8 cellular contexts compared by ENCODE assay signal in the genomic region with DNA sequence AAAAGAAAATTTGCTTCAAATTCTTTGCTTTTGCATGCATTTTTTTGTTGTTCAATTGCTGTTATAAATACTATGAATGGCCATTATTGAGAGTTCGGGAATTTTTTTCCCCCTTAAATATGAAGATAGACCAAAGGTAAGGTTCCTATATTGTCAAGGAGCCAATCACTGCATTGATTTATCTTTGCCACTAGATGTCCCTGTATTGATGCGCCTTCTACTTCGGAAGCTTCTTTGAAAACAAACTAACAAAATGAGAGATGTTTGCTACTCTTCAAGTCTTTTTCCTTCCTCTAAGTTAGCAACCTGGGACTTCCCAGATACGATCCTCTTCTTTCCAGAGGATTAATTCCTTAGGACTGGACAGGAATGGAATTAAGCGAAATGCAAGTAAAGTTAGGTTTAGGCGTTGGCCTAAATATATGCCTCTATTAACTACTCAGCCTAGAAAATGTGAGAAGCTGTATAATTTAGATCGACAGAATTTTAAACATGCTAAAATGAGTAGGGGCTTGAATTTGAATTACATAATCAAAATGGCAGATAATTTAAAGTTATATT.
DNase-seq lines count a peak whose midpoint lies in the region; ATAC-seq, FAIRE-seq and TF ChIP-seq lines count a peak whose summit lies in the region.

No MANE protein-coding gene starts in this region.

- peak; percentile 69 for ATAC-seq in GM21526 (IDR thresholded peaks at IDR 0.05; ENCODE audit: low FRiP score, unreplicated experiment)
- ATAC-seq in stimulated activated naive B cell treated with anti-CD40 and anti-IgM and Interleukin-4, amounts not matched to agents 10 μg/mL and 1 μg/mL and 100 μg/mL, for 72 hours (replicated peaks): no peak
- no peak for ATAC-seq in activated CD4-positive, alpha-beta T cell treated with anti-CD3 and anti-CD28 coated beads for 36 hours

- peaks cover 0 to 2% of the 10 kb centered on the region in 2 donors for H3K4me1 Mint-ChIP-seq in stimulated activated naive B cell treated with anti-CD40 and anti-IgM and Interleukin-4, amounts not matched to agents 10 μg/mL and 1 μg/mL and 100 μg/mL, for 72 hours
- H3K4me1 Mint-ChIP-seq in activated CD4-positive, alpha-beta T cell treated with anti-CD3 and anti-CD28 coated beads for 36 hours: peaks cover 2% of the 10 kb centered on the region

- no peaks in the 10 kb centered on the region for H3K9me3 ChIP-seq in endothelial cell of umbilical vein (replicated peaks; ENCODE audit: control insufficient read depth, insufficient read depth, low read length)
- no peaks in the 10 kb centered on the region for H3K9me3 ChIP-seq in osteoblast (ENCODE audit: low read depth, low read length)

- TF ChIP-seq CTCF in endothelial cell of umbilical vein (IDR thresholded peaks at IDR 0.05; ENCODE audit: extremely low read depth in 1 of 2, insufficient read depth in 1 of 2, low read depth in 1 of 2, low read length in 2 of 2): peak; percentile 46 to 56
- TF ChIP-seq CTCF in osteoblast (IDR thresholded peaks at IDR 0.05; ENCODE audit: extremely low read depth, low read depth, low read length): peak; percentile 78

- H3K27ac ChIP-seq in endothelial cell of umbilical vein (ENCODE audit: insufficient read depth, low read depth, low read length): no peak overlapping the region
- H3K27ac ChIP-seq in osteoblast (ENCODE audit: low read depth, low read length): no peak overlapping the region

- no peak overlapping the region for H3K9ac ChIP-seq in endothelial cell of umbilical vein (replicated peaks; ENCODE audit: extremely low read depth, insufficient read depth, low read length)

- H2AFZ ChIP-seq in endothelial cell of umbilical vein (ENCODE audit: low read depth, low read length) (peak overlapping the region; percentile 68), osteoblast (ENCODE audit: low read length) (peak overlapping the region; percentile 56)

- H3K27ac Mint-ChIP-seq in stimulated activated naive B cell treated with anti-CD40 and anti-IgM and Interleukin-4, amounts not matched to agents 10 μg/mL and 1 μg/mL and 100 μg/mL, for 72 hours: no peak overlapping the region
- H3K27ac Mint-ChIP-seq in activated CD4-positive, alpha-beta T cell treated with anti-CD3 and anti-CD28 coated beads for 36 hours: no peak overlapping the region

- no peak for TF ChIP-seq POLR2A in endothelial cell of umbilical vein (IDR thresholded peaks at IDR 0.05; ENCODE audit: low read depth, low read length)

- CTCF ChIA-PET in endothelial cell of umbilical vein (lab: Charles Lee): interaction anchor here (0.6 to 3.5 kb wide), 51 partner anchors 9 to 868 kb away, joined by 3 to 34 read pairs (median 4); a partner anchor contains a TSS
- CTCF ChIA-PET in activated CD4-positive, alpha-beta T cell treated with anti-CD3 and anti-CD28 coated beads for 36 hours (lab: Charles Lee): interaction anchor here (1.1 kb wide), 1 partner anchor 42 kb away, joined by 4 read pairs; no protein-coding TSS in a partner anchor

- no peaks in the 10 kb centered on the region for H3K9me1 ChIP-seq in endothelial cell of umbilical vein (replicated peaks; ENCODE audit: control insufficient read depth, extremely low read depth, insufficient read depth, low read length)

- H3K4me3 ChIP-seq in endothelial cell of umbilical vein (replicated peaks in 1 of 3; ENCODE audit: insufficient read depth in 1 of 3, low read depth in 1 of 3, low read length in 3 of 3) (no peak overlapping the region), osteoblast (ENCODE audit: insufficient read depth, low read length) (no peak overlapping the region)

- H4K20me1 ChIP-seq in endothelial cell of umbilical vein (replicated peaks; ENCODE audit: control insufficient read depth, extremely low read depth, insufficient read depth, low read length) (no peaks in the 10 kb centered on the region), osteoblast (ENCODE audit: insufficient read depth, low read length) (no peaks in the 10 kb centered on the region)

- no peak overlapping the region for H3K4me2 ChIP-seq in endothelial cell of umbilical vein (ENCODE audit: insufficient read depth, low read length)
- no peak overlapping the region for H3K4me2 ChIP-seq in osteoblast (ENCODE audit: insufficient read depth, low read length)

- H3K4me1 ChIP-seq in endothelial cell of umbilical vein (ENCODE audit: control insufficient read depth, extremely low read depth, insufficient read depth, low read length) (peaks cover 3% of the 10 kb centered on the region), osteoblast (ENCODE audit: insufficient read depth, low read length) (peaks cover 12% of the 10 kb centered on the region)

- peaks cover 0 to 6% of the 10 kb centered on the region in 2 donors for H3K27me3 Mint-ChIP-seq in stimulated activated naive B cell treated with anti-CD40 and anti-IgM and Interleukin-4, amounts not matched to agents 10 μg/mL and 1 μg/mL and 100 μg/mL, for 72 hours
- no peaks in the 10 kb centered on the region for H3K27me3 Mint-ChIP-seq in activated CD4-positive, alpha-beta T cell treated with anti-CD3 and anti-CD28 coated beads for 36 hours

- no peaks in the 10 kb centered on the region for H3K27me3 ChIP-seq in endothelial cell of umbilical vein (ENCODE audit: control insufficient read depth in 2 of 2, insufficient read depth in 2 of 2, low read length in 2 of 2)
- H3K27me3 ChIP-seq in osteoblast (ENCODE audit: insufficient read depth, low read length): no peaks in the 10 kb centered on the region

- dilution Hi-C loops in endothelial cell of umbilical vein (cut with MboI; ENCODE audit: extremely low pct_ligation_motif_present, low sequenced_read_pairs): no loop called here

- FAIRE-seq in endothelial cell of umbilical vein (lab: Jason Lieb, UNC): peak; percentile 53

- H3K9me3 Mint-ChIP-seq in stimulated activated naive B cell treated with anti-CD40 and anti-IgM and Interleukin-4, amounts not matched to agents 10 μg/mL and 1 μg/mL and 100 μg/mL, for 72 hours: peaks cover 11 to 13% of the 10 kb centered on the region in 2 donors
- peaks cover 9% of the 10 kb centered on the region for H3K9me3 Mint-ChIP-seq in activated CD4-positive, alpha-beta T cell treated with anti-CD3 and anti-CD28 coated beads for 36 hours (ENCODE audit: low read depth)

- POLR2A ChIA-PET in endothelial cell of umbilical vein (lab: Charles Lee): no interaction called here
- POLR2A ChIA-PET in activated CD4-positive, alpha-beta T cell treated with anti-CD3 and anti-CD28 coated beads for 36 hours (lab: Charles Lee): no interaction called here

- H3K36me3 ChIP-seq in endothelial cell of umbilical vein (ENCODE audit: control insufficient read depth in 2 of 2, extremely low read depth in 1 of 2, insufficient read depth in 2 of 2, low read length in 2 of 2) (no peaks in the 10 kb centered on the region), osteoblast (ENCODE audit: insufficient read depth, low read length) (no peaks in the 10 kb centered on the region)

- no peaks in the 10 kb centered on the region for H3K36me3 Mint-ChIP-seq in stimulated activated naive B cell treated with anti-CD40 and anti-IgM and Interleukin-4, amounts not matched to agents 10 μg/mL and 1 μg/mL and 100 μg/mL, for 72 hours
- H3K36me3 Mint-ChIP-seq in activated CD4-positive, alpha-beta T cell treated with anti-CD3 and anti-CD28 coated beads for 36 hours (ENCODE audit: low read depth): no peaks in the 10 kb centered on the region

- H3K79me2 ChIP-seq in endothelial cell of umbilical vein (ENCODE audit: control insufficient read depth, insufficient read depth, low read length): no peaks in the 10 kb centered on the region
- H3K79me2 ChIP-seq in osteoblast (ENCODE audit: insufficient read depth, low read length): no peaks in the 10 kb centered on the region

- intact Hi-C loops in endothelial cell of umbilical vein (cut with micrococcal nuclease): loop anchor here (1.0 to 5.0 kb wide), 6 partner anchors 45 to 845 kb away; no protein-coding TSS in a partner anchor
- intact Hi-C loops in activated CD4-positive, alpha-beta T cell treated with anti-CD3 and anti-CD28 coated beads for 36 hours (cut with DNase I, micrococcal nuclease): loop anchor here in 1 of 2 experiments (10.0 kb wide), 1 partner anchor 467 kb away; no protein-coding TSS in a partner anchor

- BruUV-seq in endothelial cell of umbilical vein (replicated peaks; lab: Mats Ljungman, UMichigan): no TSS peak

- no peak overlapping the region for H3K4me3 Mint-ChIP-seq in stimulated activated naive B cell treated with anti-CD40 and anti-IgM and Interleukin-4, amounts not matched to agents 10 μg/mL and 1 μg/mL and 100 μg/mL, for 72 hours
- H3K4me3 Mint-ChIP-seq in activated CD4-positive, alpha-beta T cell treated with anti-CD3 and anti-CD28 coated beads for 36 hours: no peak overlapping the region

- DNase-seq in AML-193 (lab: John Stamatoyannopoulos, UW): peak; percentile 46 to 55
- DNase-seq in NCI-H69 (lab: John Stamatoyannopoulos, UW): peak; percentile 68
- DNase-seq in endothelial cell of umbilical vein (ENCODE audit: low read depth, low spot score): peak; percentile 64
- peak; percentile 41 for DNase-seq in osteoblast (ENCODE audit: insufficient read length, low spot score, missing footprints)
- DNase-seq in GM19238 (ENCODE audit: insufficient read length, low spot score): no peak
- DNase-seq in stimulated activated naive B cell treated with anti-CD40 and anti-IgM and Interleukin-4, amounts not matched to agents 10 μg/mL and 1 μg/mL and 100 μg/mL, for 72 hours: no peak
- DNase-seq in activated CD4-positive, alpha-beta T cell treated with anti-CD3 and anti-CD28 coated beads for 36 hours: no peak

TF ChIP-seq in endothelial cell of umbilical vein, 7 proteins besides CTCF, POLR2A, EP300 and RAD21:
- no peak for TF ChIP-seq GATA2 (IDR thresholded peaks at IDR 0.05; ENCODE audit: insufficient read depth, insufficient read length, low read depth, low read length)
- no peak for TF ChIP-seq JUN (IDR thresholded peaks at IDR 0.05; ENCODE audit: borderline replicate concordance, insufficient read depth, insufficient read length, low read depth)
- TF ChIP-seq, protein P1, sequence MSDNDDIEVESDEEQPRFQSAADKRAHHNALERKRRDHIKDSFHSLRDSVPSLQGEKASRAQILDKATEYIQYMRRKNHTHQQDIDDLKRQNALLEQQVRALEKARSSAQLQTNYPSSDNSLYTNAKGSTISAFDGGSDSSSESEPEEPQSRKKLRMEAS (IDR thresholded peaks at IDR 0.05; ENCODE audit: insufficient read depth, insufficient read length): no peak
- no peak for TF ChIP-seq EZH2 (IDR thresholded peaks at IDR 0.05; ENCODE audit: borderline replicate concordance, low read depth, low read length, severe bottlenecking)
- no peak for TF ChIP-seq FOS (IDR thresholded peaks at IDR 0.05; ENCODE audit: borderline replicate concordance, insufficient read depth, low read length)
- no peak for TF ChIP-seq MYC (IDR thresholded peaks at IDR 0.05; ENCODE audit: low read depth, low read length)
- TF ChIP-seq POLR2AphosphoS5 (IDR thresholded peaks at IDR 0.05; ENCODE audit: insufficient read depth, low read depth, low read length): no peak

Comparison
In these comparisons a context has a peak if more than half of its experiments do, and no peak if none do; other contexts are left out.
1. DNase-seq: peak in AML-193 (2 of 2), NCI-H69 (single experiment), endothelial cell of umbilical vein (single experiment) and osteoblast (single experiment); none in GM19238 (single experiment), stimulated activated naive B cell treated with anti-CD40 and anti-IgM and Interleukin-4, amounts not matched to agents 10 μg/mL and 1 μg/mL and 100 μg/mL, for 72 hours (single experiment) and activated CD4-positive, alpha-beta T cell treated with anti-CD3 and anti-CD28 coated beads for 36 hours (single experiment).